ENCODE assay signal across 1 cellular context in genomic region chr15:59035157-59035556, GRCh38.
TF ChIP-seq lines count a peak whose summit lies in the region.

No MANE protein-coding gene starts in this region.

TF ChIP-seq in HepG2, 621 proteins besides CTCF, POLR2A, EP300 and RAD21:
- TF ChIP-seq KLF9 (CRISPR knock-in tag; IDR thresholded peaks at IDR 0.05; ENCODE audit: low read depth) (no peak), FOXA3 (CRISPR knock-in tag; IDR thresholded peaks at IDR 0.05) (0 out of 2 replicates have a peak, but pooled peaks have one; percentile 6), POGZ (CRISPR knock-in tag; IDR thresholded peaks at IDR 0.05) (peak; percentile 62; the same call in 1 of the 2 replicates), GATAD2A (CRISPR knock-in tag; IDR thresholded peaks at IDR 0.05) (peak; percentile 41; the same call in 1 of the 2 replicates), ZNF737 (CRISPR knock-in tag; IDR thresholded peaks at IDR 0.05; ENCODE audit: borderline replicate concordance) (no peak), ZMYM2 (CRISPR knock-in tag; IDR thresholded peaks at IDR 0.05) (0 out of 2 replicates have a peak, but pooled peaks have one; percentile 57), HNF4G (IDR thresholded peaks at IDR 0.05; ENCODE audit: borderline replicate concordance, low read depth, low read length) (0 out of 2 replicates have a peak, but pooled peaks have one; percentile 39), HNF4G (CRISPR knock-in tag; IDR thresholded peaks at IDR 0.05; ENCODE audit: borderline replicate concordance, low read depth) (no peak), HNF4A (CRISPR knock-in tag; IDR thresholded peaks at IDR 0.05) (peak; percentile 77), IKZF5 (CRISPR knock-in tag; IDR thresholded peaks at IDR 0.05) (no peak), MEIS1 (CRISPR knock-in tag; IDR thresholded peaks at IDR 0.05; ENCODE audit: borderline replicate concordance) (no peak), ZNF644 (CRISPR knock-in tag; IDR thresholded peaks at IDR 0.05; ENCODE audit: low read depth) (0 out of 2 replicates have a peak, but pooled peaks have one; percentile 53), ZMYM4 (CRISPR knock-in tag; IDR thresholded peaks at IDR 0.05) (peak; percentile 92), FOXA1 (IDR thresholded peaks at IDR 0.05) (no peak), FOXA1 (CRISPR knock-in tag; IDR thresholded peaks at IDR 0.05) (0 out of 2 replicates have a peak, but pooled peaks have one; percentile 13), HOMEZ (CRISPR knock-in tag; IDR thresholded peaks at IDR 0.05; ENCODE audit: low read depth) (peak; percentile 84; the same call in 1 of the 2 replicates)
- TF ChIP-seq, protein P1, sequence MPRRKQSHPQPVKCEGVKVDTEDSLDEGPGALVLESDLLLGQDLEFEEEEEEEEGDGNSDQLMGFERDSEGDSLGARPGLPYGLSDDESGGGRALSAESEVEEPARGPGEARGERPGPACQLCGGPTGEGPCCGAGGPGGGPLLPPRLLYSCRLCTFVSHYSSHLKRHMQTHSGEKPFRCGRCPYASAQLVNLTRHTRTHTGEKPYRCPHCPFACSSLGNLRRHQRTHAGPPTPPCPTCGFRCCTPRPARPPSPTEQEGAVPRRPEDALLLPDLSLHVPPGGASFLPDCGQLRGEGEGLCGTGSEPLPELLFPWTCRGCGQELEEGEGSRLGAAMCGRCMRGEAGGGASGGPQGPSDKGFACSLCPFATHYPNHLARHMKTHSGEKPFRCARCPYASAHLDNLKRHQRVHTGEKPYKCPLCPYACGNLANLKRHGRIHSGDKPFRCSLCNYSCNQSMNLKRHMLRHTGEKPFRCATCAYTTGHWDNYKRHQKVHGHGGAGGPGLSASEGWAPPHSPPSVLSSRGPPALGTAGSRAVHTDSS (CRISPR knock-in tag; conservative IDR thresholded peaks at IDR 0.05) = no peak
- TF ChIP-seq, protein P2, sequence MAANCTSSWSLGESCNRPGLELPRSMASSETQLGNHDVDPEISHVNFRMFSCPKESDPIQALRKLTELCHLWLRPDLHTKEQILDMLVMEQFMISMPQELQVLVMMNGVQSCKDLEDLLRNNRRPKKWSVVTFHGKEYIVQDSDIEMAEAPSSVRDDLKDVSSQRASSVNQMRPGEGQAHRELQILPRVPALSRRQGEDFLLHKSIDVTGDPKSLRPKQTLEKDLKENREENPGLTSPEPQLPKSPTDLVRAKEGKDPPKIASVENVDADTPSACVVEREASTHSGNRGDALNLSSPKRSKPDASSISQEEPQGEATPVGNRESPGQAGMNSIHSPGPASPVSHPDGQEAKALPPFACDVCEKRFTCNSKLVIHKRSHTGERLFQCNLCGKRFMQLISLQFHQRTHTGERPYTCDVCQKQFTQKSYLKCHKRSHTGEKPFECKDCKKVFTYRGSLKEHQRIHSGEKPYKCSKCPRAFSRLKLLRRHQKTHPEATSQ (CRISPR knock-in tag; IDR thresholded peaks at IDR 0.05; ENCODE audit: borderline replicate concordance) = peak; percentile 95; the same call in 1 of the 2 replicates
- TF ChIP-seq, protein P3, sequence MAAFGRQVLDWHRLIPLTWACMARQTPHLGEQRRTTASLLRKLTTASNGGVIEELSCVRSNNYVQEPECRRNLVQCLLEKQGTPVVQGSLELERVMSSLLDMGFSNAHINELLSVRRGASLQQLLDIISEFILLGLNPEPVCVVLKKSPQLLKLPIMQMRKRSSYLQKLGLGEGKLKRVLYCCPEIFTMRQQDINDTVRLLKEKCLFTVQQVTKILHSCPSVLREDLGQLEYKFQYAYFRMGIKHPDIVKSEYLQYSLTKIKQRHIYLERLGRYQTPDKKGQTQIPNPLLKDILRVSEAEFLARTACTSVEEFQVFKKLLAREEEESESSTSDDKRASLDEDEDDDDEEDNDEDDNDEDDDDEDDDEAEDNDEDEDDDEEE (CRISPR knock-in tag; IDR thresholded peaks at IDR 0.05) = no peak
